ENCODE assay signal across 11 cellular contexts in genomic region chr5:39202594-39203290, GRCh38. TPM values are rescaled to one million over a fixed set of nuclear protein-coding genes. Genes with fewer than 3 reads are reported as not detected.
DNase-seq lines count a peak whose midpoint lies in the region; ATAC-seq and TF ChIP-seq lines count a peak whose summit lies in the region.
"Had no signal": no experiment of that assay in that cellular context is flagged by ENCODE, and none has a peak within 500 bp of the region (broad histone marks: within the 10 kb centered on the region; RNA-seq: fewer than 3 reads in every experiment).

No MANE protein-coding gene starts in this region.

- H3K27me3 Mint-ChIP-seq in activated T-helper 1 cell treated with anti-CD3 and anti-CD28 coated beads, Interleukin-12 subunit alpha, Interleukin-12 subunit beta, Interleukin-2, Interleukin-4 antibody, amounts not matched to agents 30 ng/mL and 10 ng/mL and 1 ng/mL, durations not matched to agents 14 hours and 24 hours and 36 hours (ENCODE audit: insufficient read depth), result no peaks in the 10 kb centered on the region
- H3K27me3 Mint-ChIP-seq in naive B cell (no peaks in the 10 kb centered on the region), WTC11 (ENCODE audit: low read depth) (no peaks in the 10 kb centered on the region)

- TF ChIP-seq CTCF in WTC11 (IDR thresholded peaks at IDR 0.05), result no peak

- no peaks in the 10 kb centered on the region for H3K9me3 Mint-ChIP-seq in activated T-helper 1 cell treated with anti-CD3 and anti-CD28 coated beads, Interleukin-12 subunit alpha, Interleukin-12 subunit beta, Interleukin-2, Interleukin-4 antibody, amounts not matched to agents 30 ng/mL and 10 ng/mL and 1 ng/mL, durations not matched to agents 14 hours and 24 hours and 36 hours
- no peaks in the 10 kb centered on the region for H3K9me3 Mint-ChIP-seq in naive B cell
- no peaks in the 10 kb centered on the region for H3K9me3 Mint-ChIP-seq in WTC11

- peak in 1 of 2 donors; percentile 41 for ATAC-seq in naive B cell (ENCODE audit: low read depth in 2 of 2)
- no peak for ATAC-seq in WTC11

- H3K36me3 Mint-ChIP-seq in activated T-helper 1 cell treated with anti-CD3 and anti-CD28 coated beads, Interleukin-12 subunit alpha, Interleukin-12 subunit beta, Interleukin-2, Interleukin-4 antibody, amounts not matched to agents 30 ng/mL and 10 ng/mL and 1 ng/mL, durations not matched to agents 14 hours and 24 hours and 36 hours (ENCODE audit: low read depth), result peaks cover 7% of the 10 kb centered on the region
- no peaks in the 10 kb centered on the region for H3K36me3 Mint-ChIP-seq in naive B cell
- no peaks in the 10 kb centered on the region for H3K36me3 Mint-ChIP-seq in WTC11

- DNase-seq in GF-D8 (lab: John Stamatoyannopoulos, UW), result peak; percentile 68
- DNase-seq in MV-4-11 (lab: John Stamatoyannopoulos, UW), result peak; percentile 76
- DNase-seq in activated T-helper 1 cell treated with anti-CD3 and anti-CD28 coated beads, Interleukin-12 subunit alpha, Interleukin-12 subunit beta, Interleukin-2, Interleukin-4 antibody, amounts not matched to agents 30 ng/mL and 10 ng/mL and 1 ng/mL, durations not matched to agents 14 hours and 24 hours and 36 hours (ENCODE audit: low spot score), result no peak
- DNase-seq in naive B cell, result no peak
- no peak for DNase-seq in WTC11 (ENCODE audit: low spot score)
- no peak for DNase-seq in amygdala (lab: John Stamatoyannopoulos, UW)
- DNase-seq in HUDEP-2 (lab: John Stamatoyannopoulos, UW; ENCODE audit: unreplicated experiment in 76 of 76), result no peak
- DNase-seq: NCI-H2081, tibial artery had no signal

- POLR2A ChIA-PET in WTC11 (lab: Charles Lee), result no interaction called here

- intact Hi-C loops in activated T-helper 1 cell treated with anti-CD3 and anti-CD28 coated beads, Interleukin-12 subunit alpha, Interleukin-12 subunit beta, Interleukin-2, Interleukin-4 antibody, amounts not matched to agents 30 ng/mL and 10 ng/mL and 1 ng/mL, durations not matched to agents 14 hours and 24 hours and 36 hours (cut with micrococcal nuclease), result loop anchor here (1.0 to 10.0 kb wide), 2 partner anchors 7 to 1632 kb away; partner anchors contain the start of gene RPL37

- peaks cover 64% of the 10 kb centered on the region for H3K4me1 Mint-ChIP-seq in activated T-helper 1 cell treated with anti-CD3 and anti-CD28 coated beads, Interleukin-12 subunit alpha, Interleukin-12 subunit beta, Interleukin-2, Interleukin-4 antibody, amounts not matched to agents 30 ng/mL and 10 ng/mL and 1 ng/mL, durations not matched to agents 14 hours and 24 hours and 36 hours (ENCODE audit: low read depth)
- H3K4me1 Mint-ChIP-seq in naive B cell, result peaks cover 10 to 27% (median 25%) of the 10 kb centered on the region in 3 donors
- H3K4me1 Mint-ChIP-seq in WTC11, result peaks cover 15% of the 10 kb centered on the region

- CTCF ChIA-PET in WTC11 (lab: Charles Lee), result interaction anchor here (0.7 kb wide), 1 partner anchor 15 kb away, joined by 3 read pairs; no protein-coding TSS in a partner anchor

- peak overlapping the region; percentile 89 for H3K4me3 Mint-ChIP-seq in activated T-helper 1 cell treated with anti-CD3 and anti-CD28 coated beads, Interleukin-12 subunit alpha, Interleukin-12 subunit beta, Interleukin-2, Interleukin-4 antibody, amounts not matched to agents 30 ng/mL and 10 ng/mL and 1 ng/mL, durations not matched to agents 14 hours and 24 hours and 36 hours
- H3K4me3 Mint-ChIP-seq in naive B cell, result peak overlapping the region in 6 of 8 donors; percentile 9 to 66 (median 46)
- H3K4me3 Mint-ChIP-seq in WTC11, result no peak overlapping the region

- peak overlapping the region; percentile 88 for H3K27ac Mint-ChIP-seq in activated T-helper 1 cell treated with anti-CD3 and anti-CD28 coated beads, Interleukin-12 subunit alpha, Interleukin-12 subunit beta, Interleukin-2, Interleukin-4 antibody, amounts not matched to agents 30 ng/mL and 10 ng/mL and 1 ng/mL, durations not matched to agents 14 hours and 24 hours and 36 hours
- H3K27ac Mint-ChIP-seq in naive B cell (peak overlapping the region in 3 of 6 donors; percentile 21 to 89 (median 67)), WTC11 (no peak overlapping the region)

TF ChIP-seq in WTC11, 78 proteins besides CTCF, POLR2A, EP300 and RAD21:
- TF ChIP-seq ZBTB21 (CRISPR knock-in tag; IDR thresholded peaks at IDR 0.05; ENCODE audit: borderline replicate concordance), result no peak
- no peak for TF ChIP-seq NR3C1 (CRISPR knock-in tag; conservative IDR thresholded peaks at IDR 0.05; ENCODE audit: low read depth)
- TF ChIP-seq ZNF317 (CRISPR knock-in tag; IDR thresholded peaks at IDR 0.05; ENCODE audit: borderline replicate concordance, low read depth), result no peak
- TF ChIP-seq GABPB1 (CRISPR knock-in tag; IDR thresholded peaks at IDR 0.05), result no peak
- TF ChIP-seq ZSCAN18 (CRISPR knock-in tag; IDR thresholded peaks at IDR 0.05), result no peak
- no peak for TF ChIP-seq AFF4 (CRISPR knock-in tag; IDR thresholded peaks at IDR 0.05; ENCODE audit: borderline replicate concordance)
- TF ChIP-seq ZNF532 (CRISPR knock-in tag; IDR thresholded peaks at IDR 0.05; ENCODE audit: borderline replicate concordance), result no peak

RNA-seq across cellular contexts. Expression of gene FYB1, which starts 16.6 kb away (rescaled TPM):
- 100 and 107 TPM in 2 replicates for total RNA-seq in activated T-helper 1 cell treated with anti-CD3 and anti-CD28 coated beads, Interleukin-12 subunit alpha, Interleukin-12 subunit beta, Interleukin-2, Interleukin-4 antibody, amounts not matched to agents 30 ng/mL and 10 ng/mL and 1 ng/mL, durations not matched to agents 14 hours and 24 hours and 36 hours
- 1 to 10 TPM; 1.4 to 4.1 (median 2.0) TPM for polyA plus RNA-seq in naive B cell (ENCODE audit: low read depth in 6 of 6)
- total RNA-seq in WTC11 (2021), result 0.27 to 0.71 TPM (median 0.52 TPM) in 3 replicates
- total RNA-seq: HT1080, kidney epithelial cell had no signal

Comparison
In these comparisons a context has a peak if more than half of its experiments do, and no peak if none do; other contexts are left out.
1. DNase-seq: peak in GF-D8 (single experiment) and MV-4-11 (single experiment); none in activated T-helper 1 cell treated with anti-CD3 and anti-CD28 coated beads, Interleukin-12 subunit alpha, Interleukin-12 subunit beta, Interleukin-2, Interleukin-4 antibody, amounts not matched to agents 30 ng/mL and 10 ng/mL and 1 ng/mL, durations not matched to agents 14 hours and 24 hours and 36 hours (single experiment), naive B cell (single experiment), WTC11 (single experiment), amygdala (0 of 56) and HUDEP-2 (0 of 76).
2. RNA of gene FYB1, which starts 16.6 kb away (total RNA-seq): 100 to 107 TPM in activated T-helper 1 cell treated with anti-CD3 and anti-CD28 coated beads, Interleukin-12 subunit alpha, Interleukin-12 subunit beta, Interleukin-2, Interleukin-4 antibody, amounts not matched to agents 30 ng/mL and 10 ng/mL and 1 ng/mL, durations not matched to agents 14 hours and 24 hours and 36 hours; 0.27 to 0.71 TPM in WTC11; every median in the first group is over 10 times any median in the second.